8 cellular contexts compared by ENCODE assay signal in the genomic region with DNA sequence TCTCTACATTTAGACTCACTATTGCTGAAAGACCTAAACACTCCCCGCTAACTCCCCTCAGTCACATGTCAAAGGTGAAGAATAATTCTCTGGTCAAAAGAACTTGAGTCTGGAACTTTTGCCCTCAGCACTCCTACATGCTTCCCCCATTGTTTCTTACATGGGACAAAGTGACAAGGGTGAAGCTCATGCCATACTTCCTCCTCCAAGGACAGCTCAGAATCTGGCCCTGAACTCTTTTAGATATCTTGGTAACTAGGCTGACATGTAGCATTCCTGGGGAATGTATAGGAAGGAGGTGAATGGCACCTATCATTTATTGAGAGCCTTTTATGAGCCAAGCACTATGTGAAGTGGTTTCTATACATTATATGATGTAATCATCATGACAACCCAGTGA.
"Had no signal": no experiment of that assay in that cellular context is flagged by ENCODE, and none has a peak within 500 bp of the region (broad histone marks: within the 10 kb centered on the region; RNA-seq: fewer than 3 reads in every experiment).

No MANE protein-coding gene starts in this region.

- H3K27me3 Mint-ChIP-seq: IgD-negative memory B cell had no signal

- FAIRE-seq: H1, H54, HepG2 had no signal

- H2AFZ ChIP-seq: GM23338 had no signal

- H3K4me3 Mint-ChIP-seq: GM23338, H9, IgD-negative memory B cell had no signal

- H3K4me3 ChIP-seq: GM23338 had no signal

- H3K27ac Mint-ChIP-seq: GM23338, H9, IgD-negative memory B cell had no signal

- H3K4me1 Mint-ChIP-seq: GM23338, H9, IgD-negative memory B cell had no signal

- ATAC-seq: GM23338, HepG2 had no signal

- H3K27ac ChIP-seq: HL-60 had no signal

- DNase-seq: H9, HCEC 1CT had no signal

- H3K4me2 ChIP-seq: GM23338 had no signal
